In genomic region chr10:124090630-124091209, GRCh38 we compare ENCODE assay signal across 13 cellular contexts. TPM values are rescaled to one million over a fixed set of nuclear protein-coding genes. Genes with fewer than 3 reads are reported as not detected.
DNase-seq lines count a peak whose midpoint lies in the region; ATAC-seq, FAIRE-seq and TF ChIP-seq lines count a peak whose summit lies in the region.
"Had no signal": no experiment of that assay in that cellular context is flagged by ENCODE, and none has a peak within 500 bp of the region (broad histone marks: within the 10 kb centered on the region; RNA-seq: fewer than 3 reads in every experiment).

No MANE protein-coding gene starts in this region.

- peaks cover 5% of the 10 kb centered on the region for H3K36me3 Mint-ChIP-seq in glutamatergic neuron (ENCODE audit: unreplicated experiment)

- TF ChIP-seq POLR2A in ovary (IDR thresholded peaks at IDR 0.05), result no peak

- H3K9ac ChIP-seq in BLaER1 treated with 17β-estradiol and CSF1 and Interleukin-3, amounts not matched to agents 10 nM and 100 nM, result peak overlapping the region; percentile 95 to 99 (median 97)
- H3K9ac ChIP-seq in OCI-LY1 (ENCODE audit: low read length), result peak overlapping the region; percentile 74; the same call in 1 of the 2 replicates

- H3K4me1 Mint-ChIP-seq in glutamatergic neuron (ENCODE audit: low read depth, unreplicated experiment), result peaks cover 18% of the 10 kb centered on the region

- POLR2A ChIA-PET in HEK293T (lab: Yijun Ruan, JAX), result interaction anchor here (0.9 to 1.8 kb wide), 2 partner anchors 14 to 15 kb away, joined by 3 to 7 read pairs; no protein-coding TSS in a partner anchor

- CTCF ChIA-PET in HEK293T (lab: Yijun Ruan, JAX), result interaction anchor here (0.6 kb wide), 1 partner anchor 403 kb away, joined by 4 read pairs; no protein-coding TSS in a partner anchor

- no peak for FAIRE-seq in D721Med (lab: Jason Lieb, UNC)
- FAIRE-seq: GM12891 had no signal

- ATAC-seq in GM19397 (IDR thresholded peaks at IDR 0.05; ENCODE audit: unreplicated experiment), result no peak
- ATAC-seq: effector memory CD8-positive, alpha-beta T cell had no signal

- no peak overlapping the region for H2AFZ ChIP-seq in OCI-LY1 (ENCODE audit: low read length)

- no peaks in the 10 kb centered on the region for H3K9me3 ChIP-seq in BLaER1 treated with 17β-estradiol and CSF1 and Interleukin-3, amounts not matched to agents 10 nM and 100 nM (replicated peaks in 1 of 11)
- H3K9me3 ChIP-seq in OCI-LY1 (ENCODE audit: low read length) (no peaks in the 10 kb centered on the region), ovary (no peaks in the 10 kb centered on the region)

- DNase-seq in glutamatergic neuron (no peak), ovary (peak in 2 of 5 donors; percentile 29 to 36), EL (no peak), HEK293T (ENCODE audit: extremely low spot score) (no peak), D721Med (ENCODE audit: insufficient read length, low spot score) (no peak)
- DNase-seq: activated naive CD4-positive, alpha-beta T cell; effector memory CD8-positive, alpha-beta T cell; NCI-H2171 had no signal

- TF ChIP-seq EP300 in ovary (IDR thresholded peaks at IDR 0.05), result no peak

- H3F3A ChIP-seq in OCI-LY1 (ENCODE audit: insufficient read depth, low read length), result no peaks in the 10 kb centered on the region

- H3K4me3 Mint-ChIP-seq in glutamatergic neuron (ENCODE audit: unreplicated experiment), result peak overlapping the region; percentile 88

- peaks cover 41 to 65% (median 59%) of the 10 kb centered on the region in 11 experiments for H4K20me1 ChIP-seq in BLaER1 treated with 17β-estradiol and CSF1 and Interleukin-3, amounts not matched to agents 10 nM and 100 nM
- H4K20me1 ChIP-seq in OCI-LY1 (ENCODE audit: insufficient read depth, low read length), result no peaks in the 10 kb centered on the region

- H3K4me3 ChIP-seq in BLaER1 treated with 17β-estradiol and CSF1 and Interleukin-3, amounts not matched to agents 10 nM and 100 nM, result peak overlapping the region; percentile 83 to 100 (median 90)
- H3K4me3 ChIP-seq in OCI-LY1 (ENCODE audit: low read depth, low read length, poor library complexity, severe bottlenecking) (peak overlapping the region; percentile 67), ovary (peak overlapping the region; percentile 59)

- H3K27me3 Mint-ChIP-seq in glutamatergic neuron (ENCODE audit: unreplicated experiment), result peaks cover 23% of the 10 kb centered on the region

- intact Hi-C loops in ovary (cut with DNase I), result loop anchor here in 3 of 4 donors (5.0 to 10.0 kb wide), 3 partner anchors 58 to 96 kb away; no protein-coding TSS in a partner anchor

- H3K27me3 ChIP-seq in BLaER1 treated with 17β-estradiol and CSF1 and Interleukin-3, amounts not matched to agents 10 nM and 100 nM, result no peaks in the 10 kb centered on the region
- H3K27me3 ChIP-seq in OCI-LY1 (ENCODE audit: insufficient read depth, low read length) (no peaks in the 10 kb centered on the region), ovary (no peaks in the 10 kb centered on the region)

- peak overlapping the region; percentile 91 to 100 (median 97) for H3K4me2 ChIP-seq in BLaER1 treated with 17β-estradiol and CSF1 and Interleukin-3, amounts not matched to agents 10 nM and 100 nM
- H3K4me2 ChIP-seq in OCI-LY1 (ENCODE audit: low read length), result peak overlapping the region; percentile 75

- H3K9me3 Mint-ChIP-seq in glutamatergic neuron (ENCODE audit: unreplicated experiment), result peaks cover 2% of the 10 kb centered on the region
- H3K9me3 Mint-ChIP-seq: effector memory CD8-positive, alpha-beta T cell had no signal

- peaks cover 57 to 80% (median 72%) of the 10 kb centered on the region in 10 experiments for H3K4me1 ChIP-seq in BLaER1 treated with 17β-estradiol and CSF1 and Interleukin-3, amounts not matched to agents 10 nM and 100 nM
- H3K4me1 ChIP-seq in OCI-LY1 (ENCODE audit: insufficient read depth, low read length, severe bottlenecking) (peaks cover 80% of the 10 kb centered on the region), ovary (ENCODE audit: insufficient read depth) (peaks cover 31% of the 10 kb centered on the region)

- TF ChIP-seq CTCF in OCI-LY1 (IDR thresholded peaks at IDR 0.05; ENCODE audit: low read length), result no peak
- TF ChIP-seq CTCF in glutamatergic neuron (IDR thresholded peaks at IDR 0.05; ENCODE audit: partially characterized antibody, unreplicated experiment), result no peak
- no peak for TF ChIP-seq CTCF in ovary (IDR thresholded peaks at IDR 0.05)
- no peak for TF ChIP-seq CTCF in D721Med (IDR thresholded peaks at IDR 0.05; ENCODE audit: insufficient read depth, missing control alignments)

- no peak overlapping the region for H3K27ac Mint-ChIP-seq in glutamatergic neuron (ENCODE audit: unreplicated experiment)
- H3K27ac Mint-ChIP-seq: effector memory CD8-positive, alpha-beta T cell had no signal

- H3K9me2 ChIP-seq in OCI-LY1 (ENCODE audit: low read depth, low read length), result no peaks in the 10 kb centered on the region

- WGBS in ovary, 3 donors, result 41 to 57% (median 52%) methylated on average over 6 of the region's 6 CpGs

- peaks cover 0 to 56% (median 27%) of the 10 kb centered on the region in 11 experiments; a peak in 17 of 22 replicates for H3K36me3 ChIP-seq in BLaER1 treated with 17β-estradiol and CSF1 and Interleukin-3, amounts not matched to agents 10 nM and 100 nM
- H3K36me3 ChIP-seq in OCI-LY1 (ENCODE audit: insufficient read depth, low read length), result peaks cover 4% of the 10 kb centered on the region; the same call in 1 of the 2 replicates
- H3K36me3 ChIP-seq in ovary, result no peaks in the 10 kb centered on the region

- H3K79me2 ChIP-seq in OCI-LY1 (ENCODE audit: insufficient read depth, low read length), result no peaks in the 10 kb centered on the region

- H3K27ac ChIP-seq in BLaER1 treated with 17β-estradiol and CSF1 and Interleukin-3, amounts not matched to agents 10 nM and 100 nM, result peak overlapping the region; percentile 83 to 99 (median 98); a peak in 21 of 22 replicates
- H3K27ac ChIP-seq in OCI-LY1 (ENCODE audit: low read depth, low read length, poor library complexity, severe bottlenecking) (no peak overlapping the region), ovary (no peak overlapping the region)
- H3K27ac ChIP-seq: C4-2B had no signal

TF ChIP-seq in HEK293T, 16 proteins besides CTCF, POLR2A, EP300 and RAD21:
- TF ChIP-seq, protein P1, sequence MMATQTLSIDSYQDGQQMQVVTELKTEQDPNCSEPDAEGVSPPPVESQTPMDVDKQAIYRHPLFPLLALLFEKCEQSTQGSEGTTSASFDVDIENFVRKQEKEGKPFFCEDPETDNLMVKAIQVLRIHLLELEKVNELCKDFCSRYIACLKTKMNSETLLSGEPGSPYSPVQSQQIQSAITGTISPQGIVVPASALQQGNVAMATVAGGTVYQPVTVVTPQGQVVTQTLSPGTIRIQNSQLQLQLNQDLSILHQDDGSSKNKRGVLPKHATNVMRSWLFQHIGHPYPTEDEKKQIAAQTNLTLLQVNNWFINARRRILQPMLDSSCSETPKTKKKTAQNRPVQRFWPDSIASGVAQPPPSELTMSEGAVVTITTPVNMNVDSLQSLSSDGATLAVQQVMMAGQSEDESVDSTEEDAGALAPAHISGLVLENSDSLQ (IDR thresholded peaks at IDR 0.05), result no peak
- no peak for TF ChIP-seq ARNT (IDR thresholded peaks at IDR 0.05)

RNA-seq across cellular contexts. Expression of gene CHST15, which starts 2.7 kb away (rescaled TPM):
- 2.4 TPM for total RNA-seq in glutamatergic neuron (ENCODE audit: unreplicated experiment)
- 10 to 100 TPM; 45.8 to 93.0 (median 67.1) TPM for total RNA-seq in ovary
- polyA plus RNA-seq in ovary, result 10 to 100 TPM; 35.9 to 37.2 TPM

Comparison
In these comparisons a context has a peak if more than half of its experiments do, and no peak if none do; other contexts are left out.
1. H3K27ac ChIP-seq: peak in BLaER1 treated with 17β-estradiol and CSF1 and Interleukin-3, amounts not matched to agents 10 nM and 100 nM (11 of 11); none in OCI-LY1 (single experiment) and ovary (0 of 2).
2. RNA of gene CHST15, which starts 2.7 kb away (total RNA-seq): 45.8 to 93.0 TPM in ovary; 2.4 TPM in glutamatergic neuron (single experiment); every median in the first group is over 10 times any median in the second.
3. Peak in every context shown above with its lines, with median percentiles within 50 percentile points of each other: H3K4me3 ChIP-seq.